Comparison of ENCODE assay signal across 8 cellular contexts in genomic region chr6:136920858-136921520, GRCh38. TPM values are rescaled to one million over a fixed set of nuclear protein-coding genes. Genes with fewer than 3 reads are reported as not detected.
DNase-seq lines count a peak whose midpoint lies in the region; ATAC-seq and TF ChIP-seq lines count a peak whose summit lies in the region.

No MANE protein-coding gene starts in this region.

- H4K20me1 ChIP-seq in PC-9 (ENCODE audit: insufficient read depth) = no peaks in the 10 kb centered on the region

- 3 to 5% methylated on average over 41 of the region's 41 CpGs for WGBS in ectodermal cell, 2 experiments

- POLR2A ChIA-PET in PC-9 (lab: Charles Lee; ENCODE audit: unreplicated experiment) = no interaction called here

- no TSS peak for BruUV-seq in PC-9 (replicated peaks; lab: Mats Ljungman, UMichigan)

- H3K27me3 ChIP-seq in PC-9 (ENCODE audit: insufficient read depth, low read depth) (no peaks in the 10 kb centered on the region), ectodermal cell (ENCODE audit: control insufficient read depth, insufficient read depth, low read length, poor library complexity, severe bottlenecking) (peaks cover 59% of the 10 kb centered on the region), muscle layer of colon (ENCODE audit: control insufficient read depth in 1 of 2, insufficient read depth in 2 of 2, low read length in 2 of 2) (peaks cover 19 to 53% of the 10 kb centered on the region in 2 donors)

- H3K9ac ChIP-seq in muscle layer of colon (ENCODE audit: low read length) = no peak overlapping the region

- no peaks in the 10 kb centered on the region for H3K9me2 ChIP-seq in PC-9 (ENCODE audit: insufficient read depth)

- no peaks in the 10 kb centered on the region for H3K79me2 ChIP-seq in PC-9 (ENCODE audit: low read depth)

- CTCF ChIA-PET in PC-9 (lab: Charles Lee) = no interaction called here

- no peak for ATAC-seq in GM21528 (IDR thresholded peaks at IDR 0.05; ENCODE audit: low FRiP score, unreplicated experiment)

- peaks cover 15% of the 10 kb centered on the region for H3F3A ChIP-seq in PC-9 (ENCODE audit: insufficient read depth, low read depth)

- peak overlapping the region; percentile 46 for H3K4me2 ChIP-seq in PC-9

- intact Hi-C loops in PC-9 (cut with micrococcal nuclease; ENCODE audit: unreplicated experiment) = no loop called here

- H2AFZ ChIP-seq in PC-9 = peak overlapping the region; percentile 28; the same call in 1 of the 2 replicates

- H3K4me3 ChIP-seq in PC-9 = peak overlapping the region; percentile 28; the same call in 1 of the 2 replicates
- peak overlapping the region; percentile 45 for H3K4me3 ChIP-seq in ectodermal cell (ENCODE audit: insufficient read depth, low read depth, low read length)
- H3K4me3 ChIP-seq in muscle layer of colon (ENCODE audit: low read depth in 1 of 2, low read length in 2 of 2) = peak overlapping the region; percentile 36 to 71

- H3K36me3 ChIP-seq in PC-9 (ENCODE audit: low read depth) = no peaks in the 10 kb centered on the region
- no peaks in the 10 kb centered on the region for H3K36me3 ChIP-seq in ectodermal cell (ENCODE audit: control insufficient read depth, insufficient read depth, low read length)
- no peaks in the 10 kb centered on the region for H3K36me3 ChIP-seq in muscle layer of colon (ENCODE audit: insufficient read depth, low read length)

- no peaks in the 10 kb centered on the region for H3K9me3 ChIP-seq in PC-9 (ENCODE audit: insufficient read depth, low read depth)
- no peaks in the 10 kb centered on the region for H3K9me3 ChIP-seq in ectodermal cell (ENCODE audit: control insufficient read depth, low read length)
- H3K9me3 ChIP-seq in muscle layer of colon (ENCODE audit: low read length) = no peaks in the 10 kb centered on the region

- peak; percentile 65 for DNase-seq in activated CD8-positive, alpha-beta memory T cell treated with anti-CD3 and anti-CD28 coated beads for 24 hours
- DNase-seq in activated CD8-positive, alpha-beta memory T cell treated with anti-CD3 and anti-CD28 coated beads, Interleukin-2, amount 50 U/mL, for 4 hours = no peak
- DNase-seq in PC-9 (no peak), pons (ENCODE audit: low spot score) (no peak), SK-N-DZ (ENCODE audit: low spot score) (no peak)

- TF ChIP-seq CTCF in PC-9 (conservative IDR thresholded peaks at IDR 0.05) = no peak

- H3K27ac ChIP-seq in PC-9 = no peak overlapping the region
- H3K27ac ChIP-seq in ectodermal cell (ENCODE audit: insufficient read depth, low read depth, low read length, poor library complexity, severe bottlenecking) = no peak overlapping the region
- no peak overlapping the region for H3K27ac ChIP-seq in muscle layer of colon (ENCODE audit: low read depth, low read length)

- no peaks in the 10 kb centered on the region for H3K4me1 ChIP-seq in PC-9 (replicated peaks; ENCODE audit: insufficient read depth)
- no peaks in the 10 kb centered on the region for H3K4me1 ChIP-seq in ectodermal cell (ENCODE audit: control insufficient read depth, insufficient read depth, low read length)
- peaks cover 11% of the 10 kb centered on the region for H3K4me1 ChIP-seq in muscle layer of colon (ENCODE audit: insufficient read depth, low read length)

RNA-seq across cellular contexts. Expression of gene SLC35D3, which starts 1.1 kb away (rescaled TPM):
- not detected in 2 replicates for total RNA-seq in PC-9 (2021)
- polyA plus RNA-seq in ectodermal cell (2013, experiment 1 of 4) = 0.22 TPM
- not detected for polyA plus RNA-seq in ectodermal cell (2013, experiment 2 of 4)
- not detected for polyA plus RNA-seq in ectodermal cell (2013, experiment 3 of 4)
- 0.08 TPM for polyA plus RNA-seq in ectodermal cell (2013, experiment 4 of 4)
- polyA plus RNA-seq in SK-N-DZ (2014; cell fraction: cytosol; rRNA removed) = 1.7 and 2.4 TPM in 2 replicates
- polyA plus RNA-seq in SK-N-DZ (2014; cell fraction: nucleus; rRNA removed) = 3.0 and 3.2 TPM in 2 replicates
